In genomic region chr6:146916435-146917015, GRCh38 we compare ENCODE assay signal across 12 cellular contexts.
DNase-seq lines count a peak whose midpoint lies in the region; ATAC-seq and TF ChIP-seq lines count a peak whose summit lies in the region.
"Had no signal": no experiment of that assay in that cellular context is flagged by ENCODE, and none has a peak within 500 bp of the region (broad histone marks: within the 10 kb centered on the region; RNA-seq: fewer than 3 reads in every experiment).

No MANE protein-coding gene starts in this region.

- peak overlapping the region; percentile 52; the same call in 1 of the 2 replicates for H2AFZ ChIP-seq in SK-N-SH (ENCODE audit: low read depth)
- no peak overlapping the region for H2AFZ ChIP-seq in mesenchymal stem cell (ENCODE audit: low read depth, low read length)
- H2AFZ ChIP-seq in smooth muscle cell (ENCODE audit: low read depth) = peak overlapping the region; percentile 8

- no peak overlapping the region for H3K4me2 ChIP-seq in SK-N-SH
- no peak overlapping the region for H3K4me2 ChIP-seq in mesenchymal stem cell (ENCODE audit: low read length, poor library complexity, severe bottlenecking)
- H3K4me2 ChIP-seq in smooth muscle cell = no peak overlapping the region

- no peaks in the 10 kb centered on the region for H3K36me3 Mint-ChIP-seq in natural killer cell treated with Interleukin-12 subunit alpha and Interleukin-12 subunit beta and Interleukin-15 and Interleukin-18, amount 100 ng/mL, for 72 hours

- H2BK5ac ChIP-seq in mesenchymal stem cell (ENCODE audit: low read depth, low read length, poor library complexity, severe bottlenecking) = no peak overlapping the region

- peaks cover 4 to 6% of the 10 kb centered on the region in 2 donors for H3K4me1 Mint-ChIP-seq in natural killer cell treated with Interleukin-12 subunit alpha and Interleukin-12 subunit beta and Interleukin-15 and Interleukin-18, amount 100 ng/mL, for 72 hours (ENCODE audit: low read depth in 2 of 2)

- peaks cover 2% of the 10 kb centered on the region for H3K9me3 Mint-ChIP-seq in natural killer cell treated with Interleukin-12 subunit alpha and Interleukin-12 subunit beta and Interleukin-15 and Interleukin-18, amount 100 ng/mL, for 72 hours

- H3K9me3 ChIP-seq in SK-N-SH = no peaks in the 10 kb centered on the region
- no peaks in the 10 kb centered on the region for H3K9me3 ChIP-seq in mesenchymal stem cell (ENCODE audit: control insufficient read depth, low read length)
- H3K9me3 ChIP-seq in smooth muscle cell (replicated peaks; ENCODE audit: low read depth) = no peaks in the 10 kb centered on the region

- WGBS in SK-N-SH (ENCODE audit: low lambda C conversion rate) = 94% methylated on average over 3 of the region's 3 CpGs
- WGBS in mesenchymal stem cell = 95% methylated on average over 2 of the region's 3 CpGs
- WGBS in smooth muscle cell (ENCODE audit: low lambda C conversion rate) = 82% methylated on average over 3 of the region's 3 CpGs

- H4K20me1 ChIP-seq in SK-N-SH (ENCODE audit: insufficient read depth) = no peaks in the 10 kb centered on the region
- H4K20me1 ChIP-seq in smooth muscle cell (ENCODE audit: low read depth) = no peaks in the 10 kb centered on the region

- H3K79me1 ChIP-seq in mesenchymal stem cell (replicated peaks; ENCODE audit: low read length, poor library complexity, severe bottlenecking) = no peaks in the 10 kb centered on the region

- peaks cover 3% of the 10 kb centered on the region; the same call in 1 of the 2 replicates for H3K79me2 ChIP-seq in SK-N-SH (ENCODE audit: insufficient read depth)
- H3K79me2 ChIP-seq in smooth muscle cell (ENCODE audit: low read depth) = no peaks in the 10 kb centered on the region

- H2BK120ac ChIP-seq in mesenchymal stem cell (ENCODE audit: low read depth, low read length) = no peak overlapping the region

- H3K9me2 ChIP-seq in SK-N-SH = no peaks in the 10 kb centered on the region

- H3K23ac ChIP-seq in mesenchymal stem cell (ENCODE audit: low read length in 2 of 2) = no peak overlapping the region

- H3K4me3 ChIP-seq in SK-N-SH (ENCODE audit: low read depth in 2 of 2, low read length in 1 of 2) (no peak overlapping the region), epithelial cell of esophagus (ENCODE audit: low read length) (no peak overlapping the region), mesenchymal stem cell (ENCODE audit: insufficient read depth in 1 of 2, low read depth in 1 of 2, low read length in 2 of 2) (peak overlapping the region in 1 of 2 experiments; percentile 81), smooth muscle cell (no peak overlapping the region)

- H3K18ac ChIP-seq in mesenchymal stem cell (ENCODE audit: low read depth in 1 of 2, low read length in 2 of 2) = no peak overlapping the region

- H4K8ac ChIP-seq in mesenchymal stem cell (ENCODE audit: low read length) = no peak overlapping the region

- TF ChIP-seq RAD21 in SK-N-SH (IDR thresholded peaks at IDR 0.05; ENCODE audit: low read length) = no peak

- H3K4me3 Mint-ChIP-seq in natural killer cell treated with Interleukin-12 subunit alpha and Interleukin-12 subunit beta and Interleukin-15 and Interleukin-18, amount 100 ng/mL, for 72 hours = no peak overlapping the region

- H3K14ac ChIP-seq in mesenchymal stem cell (ENCODE audit: low read length in 2 of 2) = no peak overlapping the region

- CTCF ChIA-PET in SK-N-SH (lab: Yijun Ruan, JAX) = no interaction called here

- DNase-seq in SK-N-SH (no peak), epithelial cell of esophagus (ENCODE audit: low read depth) (peak; percentile 11), mesenchymal stem cell (no peak), smooth muscle cell (lab: John Stamatoyannopoulos, UW; ENCODE audit: unreplicated experiment) (no peak), NCI-H2081 (lab: John Stamatoyannopoulos, UW) (no peak)
- no peak for DNase-seq in natural killer cell treated with Interleukin-12 subunit alpha and Interleukin-12 subunit beta and Interleukin-15 and Interleukin-18, amount 100 ng/mL, for 72 hours (ENCODE audit: low spot score)
- DNase-seq: Karpas-422, NCI-H1417 treated with DMSO at 0.1 percent for 48 hours, NCI-H2029, NCI-H510A treated with DMSO at 0.1 percent for 48 hours had no signal

- no peak overlapping the region for H4K91ac ChIP-seq in mesenchymal stem cell (ENCODE audit: low read length)

- no peak for TF ChIP-seq EP300 in SK-N-SH (IDR thresholded peaks at IDR 0.05; ENCODE audit: borderline replicate concordance in 1 of 2, low read depth in 1 of 2, low read length in 1 of 2)

- no peaks in the 10 kb centered on the region for H3K36me3 ChIP-seq in SK-N-SH (replicated peaks in 1 of 2; ENCODE audit: control insufficient read depth in 1 of 2, insufficient read depth in 2 of 2, low read length in 1 of 2)
- peaks cover 0 to 2% of the 10 kb centered on the region in 2 experiments for H3K36me3 ChIP-seq in mesenchymal stem cell (ENCODE audit: control insufficient read depth in 1 of 2, insufficient read depth in 2 of 2, low read depth in 1 of 2, low read length in 2 of 2)
- H3K36me3 ChIP-seq in smooth muscle cell (ENCODE audit: low read depth) = no peaks in the 10 kb centered on the region

- H3F3A ChIP-seq in SK-N-SH (replicated peaks; ENCODE audit: insufficient read depth) = peaks cover 36% of the 10 kb centered on the region
- H3F3A ChIP-seq in smooth muscle cell (ENCODE audit: low read depth) = peaks cover 30% of the 10 kb centered on the region

- peaks cover 3 to 7% of the 10 kb centered on the region in 2 donors for H3K27me3 Mint-ChIP-seq in natural killer cell treated with Interleukin-12 subunit alpha and Interleukin-12 subunit beta and Interleukin-15 and Interleukin-18, amount 100 ng/mL, for 72 hours

- no peak overlapping the region for H3K27ac Mint-ChIP-seq in natural killer cell treated with Interleukin-12 subunit alpha and Interleukin-12 subunit beta and Interleukin-15 and Interleukin-18, amount 100 ng/mL, for 72 hours

- H3K9ac ChIP-seq in SK-N-SH (no peak overlapping the region), mesenchymal stem cell (ENCODE audit: low read length) (peak overlapping the region; percentile 98), smooth muscle cell (ENCODE audit: low read depth) (no peak overlapping the region)

- H3K27ac ChIP-seq in SK-N-SH (ENCODE audit: low read depth in 2 of 2, low read length in 1 of 2) (peak overlapping the region; percentile 97 to 100; a peak in 3 of 4 replicates), mesenchymal stem cell (ENCODE audit: low read length, poor library complexity, severe bottlenecking) (no peak overlapping the region), smooth muscle cell (ENCODE audit: low read depth) (peak overlapping the region; percentile 100)

- POLR2A ChIA-PET in SK-N-SH (lab: Yijun Ruan, JAX) = no interaction called here

- no peak overlapping the region for H2AK5ac ChIP-seq in mesenchymal stem cell (ENCODE audit: low read length, severe bottlenecking)

- H2BK12ac ChIP-seq in mesenchymal stem cell (ENCODE audit: low read length in 2 of 2) = peak overlapping the region in 1 of 2 experiments; percentile 83

- H3K4me1 ChIP-seq in SK-N-SH (ENCODE audit: control insufficient read depth in 1 of 2, insufficient read depth in 2 of 2, low read depth in 1 of 2, low read length in 1 of 2) = peaks cover 19 to 21% of the 10 kb centered on the region in 2 experiments; a peak in 3 of 4 replicates
- H3K4me1 ChIP-seq in mesenchymal stem cell (ENCODE audit: control insufficient read depth, insufficient read depth, low read depth, low read length) = peaks cover 4% of the 10 kb centered on the region
- peaks cover 17% of the 10 kb centered on the region for H3K4me1 ChIP-seq in smooth muscle cell (ENCODE audit: low read depth)

- no peaks in the 10 kb centered on the region for H3K27me3 ChIP-seq in SK-N-SH (ENCODE audit: insufficient read depth)
- H3K27me3 ChIP-seq in mesenchymal stem cell (ENCODE audit: control insufficient read depth in 1 of 2, insufficient read depth in 1 of 2, low read length in 2 of 2) = no peaks in the 10 kb centered on the region
- no peaks in the 10 kb centered on the region for H3K27me3 ChIP-seq in smooth muscle cell (ENCODE audit: low read depth)

- H2BK15ac ChIP-seq in mesenchymal stem cell (ENCODE audit: low read depth, poor library complexity, severe bottlenecking) = no peak overlapping the region

- no peak for TF ChIP-seq CTCF in SK-N-SH (IDR thresholded peaks at IDR 0.05)
- no peak for TF ChIP-seq CTCF in epithelial cell of esophagus (IDR thresholded peaks at IDR 0.05; ENCODE audit: insufficient read depth, low read depth, low read length, missing control alignments)
- TF ChIP-seq CTCF in smooth muscle cell (IDR thresholded peaks at IDR 0.05; ENCODE audit: borderline replicate concordance, insufficient read depth, poor library complexity, severe bottlenecking) = no peak

- no peak overlapping the region for H3K4ac ChIP-seq in mesenchymal stem cell (ENCODE audit: low read depth in 1 of 2, low read length in 2 of 2)

- ATAC-seq in SK-N-SH treated with all-trans-retinoic acid at 6 μM for 48 hours (no peak), HG02852 (IDR thresholded peaks at IDR 0.05; ENCODE audit: unreplicated experiment) (no peak)
- ATAC-seq in natural killer cell treated with Interleukin-12 subunit alpha and Interleukin-12 subunit beta and Interleukin-15 and Interleukin-18, amount 100 ng/mL, for 72 hours = no peak

TF ChIP-seq in SK-N-SH, 30 proteins besides CTCF, POLR2A, EP300 and RAD21:
- no peak for TF ChIP-seq RCOR1 (IDR thresholded peaks at IDR 0.05; ENCODE audit: low read length)
- TF ChIP-seq GATA2 (CRISPR knock-in tag; IDR thresholded peaks at IDR 0.05) = no peak
- no peak for TF ChIP-seq TAF1 (IDR thresholded peaks at IDR 0.05; ENCODE audit: borderline replicate concordance, low read depth, low read length)
- TF ChIP-seq SMC3 (IDR thresholded peaks at IDR 0.05; ENCODE audit: low read depth, low read length) = no peak
- TF ChIP-seq FOXM1 (IDR thresholded peaks at IDR 0.05; ENCODE audit: low read depth) = no peak

TF ChIP-seq in SK-N-SH treated with all-trans-retinoic acid at 6 μM for 48 hours, 23 proteins besides CTCF, POLR2A, EP300 and RAD21 (continues in another document):
- TF ChIP-seq CREB5 (CRISPR knock-in tag; IDR thresholded peaks at IDR 0.05; ENCODE audit: low read depth) (no peak), TCF4 (CRISPR knock-in tag; IDR thresholded peaks at IDR 0.05; ENCODE audit: borderline replicate concordance) (no peak), ESRRG (CRISPR knock-in tag; IDR thresholded peaks at IDR 0.05) (no peak), BACH2 (CRISPR knock-in tag; IDR thresholded peaks at IDR 0.05; ENCODE audit: borderline replicate concordance) (no peak), ZC3H10 (CRISPR knock-in tag; IDR thresholded peaks at IDR 0.05) (no peak), RARB (CRISPR knock-in tag; IDR thresholded peaks at IDR 0.05) (no peak)
